ENCODE assay signal across 14 cellular contexts in genomic region chr15:66848116-66848515, GRCh38.
"Had no signal": no experiment of that assay in that cellular context is flagged by ENCODE, and none has a peak within 500 bp of the region (broad histone marks: within the 10 kb centered on the region; RNA-seq: fewer than 3 reads in every experiment).

No MANE protein-coding gene starts in this region.

- H3K9me3 Mint-ChIP-seq: activated naive CD8-positive, alpha-beta T cell treated with anti-CD3 and anti-CD28 coated beads, Interleukin-2, amount 10 ng/mL, durations not matched to agents 7 days and 5 days; activated T-cell treated with anti-CD3 and anti-CD28 coated beads, Interleukin-2, amount 50 U/mL, for 24 hours; naive B cell had no signal

- H3K9me3 ChIP-seq: gastrocnemius medialis, heart right ventricle, left ventricle myocardium inferior, stomach had no signal

- DNase-seq: activated CD4-positive, alpha-beta T cell treated with anti-CD3 and anti-CD28 coated beads for 48 hours; activated gamma-delta T cell treated with Interleukin-2 at 50 U/mL for 16 hours; activated naive CD8-positive, alpha-beta T cell treated with anti-CD3 and anti-CD28 coated beads, Interleukin-2, amount 10 ng/mL, durations not matched to agents 7 days and 5 days; activated T-cell treated with anti-CD3 and anti-CD28 coated beads, Interleukin-2, amount 50 U/mL, for 24 hours; aorta; effector CD8-positive, alpha-beta T cell; gastrocnemius medialis; heart right ventricle; left ventricle myocardium inferior; naive B cell; SHP77; stimulated activated CD4-positive, alpha-beta T cell treated with anti-CD3 and anti-CD28 coated beads, Interleukin-15, amount 100 ng/mL, for 24 hours had no signal

- H3K27ac Mint-ChIP-seq: activated naive CD8-positive, alpha-beta T cell treated with anti-CD3 and anti-CD28 coated beads, Interleukin-2, amount 10 ng/mL, durations not matched to agents 7 days and 5 days; activated T-cell treated with anti-CD3 and anti-CD28 coated beads, Interleukin-2, amount 50 U/mL, for 24 hours had no signal

- H3K4me3 Mint-ChIP-seq: activated naive CD8-positive, alpha-beta T cell treated with anti-CD3 and anti-CD28 coated beads, Interleukin-2, amount 10 ng/mL, durations not matched to agents 7 days and 5 days; activated T-cell treated with anti-CD3 and anti-CD28 coated beads, Interleukin-2, amount 50 U/mL, for 24 hours had no signal

- H3K36me3 ChIP-seq: gastrocnemius medialis, left ventricle myocardium inferior, stomach had no signal

- H3K4me3 ChIP-seq: gastrocnemius medialis, heart right ventricle, left ventricle myocardium inferior, stomach had no signal

- H3K27ac ChIP-seq: epithelial cell of prostate, gastrocnemius medialis, stomach had no signal

- H3K27me3 ChIP-seq: gastrocnemius medialis, heart right ventricle, stomach had no signal

- H3K36me3 Mint-ChIP-seq: activated naive CD8-positive, alpha-beta T cell treated with anti-CD3 and anti-CD28 coated beads, Interleukin-2, amount 10 ng/mL, durations not matched to agents 7 days and 5 days; naive B cell had no signal
